In the genomic region with DNA sequence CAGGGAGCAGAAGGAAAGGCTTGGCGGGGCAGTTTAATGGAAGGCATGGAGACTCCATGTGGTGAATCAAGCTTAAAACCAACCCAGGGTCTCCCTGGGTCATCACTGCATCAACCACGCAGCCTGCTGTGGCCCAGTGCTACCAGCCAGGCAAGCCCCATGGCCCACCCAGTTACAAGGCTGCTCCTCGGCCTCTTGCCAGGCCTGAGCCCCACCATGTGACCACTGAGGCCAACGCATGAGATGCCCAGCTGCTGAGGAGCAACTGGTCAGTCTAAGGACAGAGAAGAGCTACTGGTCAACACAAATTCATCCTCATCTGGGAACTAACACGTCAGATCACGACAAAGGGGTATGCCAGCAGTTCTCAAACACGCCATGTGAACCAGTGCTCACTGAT, we compare ENCODE assay signal across 18 cellular contexts. TPM values are rescaled to one million over a fixed set of nuclear protein-coding genes. Genes with fewer than 3 reads are reported as not detected.
"Had no signal": no experiment of that assay in that cellular context is flagged by ENCODE, and none has a peak within 500 bp of the region (broad histone marks: within the 10 kb centered on the region; RNA-seq: fewer than 3 reads in every experiment).

No MANE protein-coding gene starts in this region.

- DNase-seq: activated CD4-positive, alpha-beta T cell treated with anti-CD3 and anti-CD28 coated beads, Interleukin-2, amount 10 ng/mL, durations not matched to agents 24 days and 14 days; activated CD4-positive, CD25-positive, alpha-beta regulatory T cell; activated CD8-positive, alpha-beta memory T cell treated with anti-CD3 and anti-CD28 coated beads, Interleukin-2, amount 50 U/mL, for 48 hours; aorta; effector memory CD4-positive, alpha-beta T cell; foreskin melanocyte; kidney; mammary epithelial cell; spleen; stomach; tibial artery had no signal

- H3K27ac ChIP-seq: epithelial cell of prostate, left lung, spleen, tibial artery, vagina had no signal

- H3K36me3 ChIP-seq: breast epithelium had no signal

- H3K27me3 ChIP-seq: breast epithelium, left lung, spleen, stomach, tibial artery, vagina had no signal

- H3K9me3 ChIP-seq: breast epithelium, left lung, spleen, stomach, tibial artery, vagina had no signal

- H3K9me3 Mint-ChIP-seq: activated CD4-positive, alpha-beta T cell treated with anti-CD3 and anti-CD28 coated beads, Interleukin-2, amount 10 ng/mL, durations not matched to agents 24 days and 14 days; activated T-helper 1 cell treated with anti-CD3 and anti-CD28 coated beads, Interleukin-12 subunit alpha, Interleukin-12 subunit beta, Interleukin-2, Interleukin-4 antibody, amounts not matched to agents 30 ng/mL and 10 ng/mL and 1 ng/mL, durations not matched to agents 14 hours and 24 hours and 36 hours; natural killer cell treated with Interleukin-12 subunit alpha and Interleukin-12 subunit beta and Interleukin-15 and Interleukin-18, amount 100 ng/mL, for 72 hours; T-helper 1 cell treated with Interleukin-12 subunit alpha and Interleukin-12 subunit beta and Interleukin-4 antibody, amounts not matched to agents 30 μg/mL and 1 μg/mL, for 36 hours had no signal

- H3K36me3 Mint-ChIP-seq: natural killer cell treated with Interleukin-12 subunit alpha and Interleukin-12 subunit beta and Interleukin-15 and Interleukin-18, amount 100 ng/mL, for 72 hours had no signal

- H3K27ac Mint-ChIP-seq: activated CD4-positive, alpha-beta T cell treated with anti-CD3 and anti-CD28 coated beads, Interleukin-2, amount 10 ng/mL, durations not matched to agents 24 days and 14 days; activated T-helper 1 cell treated with anti-CD3 and anti-CD28 coated beads, Interleukin-12 subunit alpha, Interleukin-12 subunit beta, Interleukin-2, Interleukin-4 antibody, amounts not matched to agents 30 ng/mL and 10 ng/mL and 1 ng/mL, durations not matched to agents 14 hours and 24 hours and 36 hours; T-helper 1 cell treated with Interleukin-12 subunit alpha and Interleukin-12 subunit beta and Interleukin-4 antibody, amounts not matched to agents 30 μg/mL and 1 μg/mL, for 36 hours had no signal

- H3K27me3 Mint-ChIP-seq: activated CD4-positive, alpha-beta T cell treated with anti-CD3 and anti-CD28 coated beads, Interleukin-2, amount 10 ng/mL, durations not matched to agents 24 days and 14 days; natural killer cell treated with Interleukin-12 subunit alpha and Interleukin-12 subunit beta and Interleukin-15 and Interleukin-18, amount 100 ng/mL, for 72 hours had no signal

- H3K4me1 ChIP-seq: left lung, spleen had no signal

- H3K4me3 ChIP-seq: left lung, spleen, stomach, tibial artery, vagina had no signal

- H3K4me3 Mint-ChIP-seq: activated CD4-positive, alpha-beta T cell treated with anti-CD3 and anti-CD28 coated beads, Interleukin-2, amount 10 ng/mL, durations not matched to agents 24 days and 14 days; activated T-helper 1 cell treated with anti-CD3 and anti-CD28 coated beads, Interleukin-12 subunit alpha, Interleukin-12 subunit beta, Interleukin-2, Interleukin-4 antibody, amounts not matched to agents 30 ng/mL and 10 ng/mL and 1 ng/mL, durations not matched to agents 14 hours and 24 hours and 36 hours; natural killer cell treated with Interleukin-12 subunit alpha and Interleukin-12 subunit beta and Interleukin-15 and Interleukin-18, amount 100 ng/mL, for 72 hours; T-helper 1 cell treated with Interleukin-12 subunit alpha and Interleukin-12 subunit beta and Interleukin-4 antibody, amounts not matched to agents 30 μg/mL and 1 μg/mL, for 36 hours had no signal

RNA-seq across cellular contexts. Expression of a gene that starts 27.7 kb away (rescaled TPM):
- total RNA-seq: activated CD4-positive, alpha-beta T cell treated with anti-CD3 and anti-CD28 coated beads, Interleukin-2, amount 10 ng/mL, durations not matched to agents 24 days and 14 days; activated T-helper 1 cell treated with anti-CD3 and anti-CD28 coated beads, Interleukin-12 subunit alpha, Interleukin-12 subunit beta, Interleukin-2, Interleukin-4 antibody, amounts not matched to agents 30 ng/mL and 10 ng/mL and 1 ng/mL, durations not matched to agents 14 hours and 24 hours and 36 hours; natural killer cell treated with Interleukin-12 subunit alpha and Interleukin-12 subunit beta and Interleukin-15 and Interleukin-18, amount 100 ng/mL, for 72 hours; spleen had no signal
